6 cellular contexts compared by ENCODE assay signal in the genomic region with DNA sequence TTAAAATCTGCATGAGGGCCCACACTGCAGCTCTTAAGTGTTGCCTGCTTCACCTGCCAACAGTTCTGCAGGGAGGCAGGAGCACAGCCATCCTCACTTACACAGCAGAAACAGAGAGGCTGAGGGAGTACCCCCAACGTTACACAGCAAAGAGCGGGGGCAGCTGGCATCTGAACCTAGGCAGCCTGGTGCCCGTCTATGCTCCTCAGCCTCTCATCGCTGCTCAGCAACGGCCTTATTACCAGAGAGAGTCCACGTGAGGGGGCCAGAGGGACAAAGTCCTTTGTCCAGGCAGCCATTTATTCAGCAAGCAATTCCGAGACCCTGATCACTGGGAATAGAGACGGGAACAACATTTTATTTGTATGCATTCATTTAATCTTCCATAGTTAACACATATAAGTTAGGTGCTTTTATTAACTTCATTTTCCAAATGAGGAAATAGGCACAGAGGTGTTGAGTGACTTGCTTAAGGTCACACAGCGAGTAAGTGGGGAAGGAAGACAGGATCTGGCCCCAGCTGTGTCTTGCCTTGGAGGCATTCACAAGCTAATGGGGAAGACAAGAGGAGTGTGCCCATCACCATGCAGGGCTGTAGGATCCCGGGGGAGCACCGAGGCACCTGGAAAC. TPM values are rescaled to one million over a fixed set of nuclear protein-coding genes. Genes with fewer than 3 reads are reported as not detected.
"Had no signal": no experiment of that assay in that cellular context is flagged by ENCODE, and none has a peak within 500 bp of the region (broad histone marks: within the 10 kb centered on the region; RNA-seq: fewer than 3 reads in every experiment).

No MANE protein-coding gene starts in this region.

- H3K9me3 Mint-ChIP-seq: GM23338, H9 had no signal

- FAIRE-seq: HTR-8/SVneo had no signal

- H3K4me3 Mint-ChIP-seq: GM23338, H9, IgD-negative memory B cell had no signal

- H3K27ac Mint-ChIP-seq: GM23338, H9, IgD-negative memory B cell had no signal

- H2AFZ ChIP-seq: GM23338 had no signal

- H3K4me2 ChIP-seq: GM23338 had no signal

- DNase-seq: H9, HCEC 1CT had no signal

- ATAC-seq: GM23338 had no signal

- H3K4me3 ChIP-seq: GM23338 had no signal

RNA-seq across cellular contexts. Expression of a gene that starts 52.2 kb away (rescaled TPM):
- total RNA-seq: HT-29 had no signal
- polyA plus RNA-seq: IgD-negative memory B cell had no signal
